ENCODE assay signal across 10 cellular contexts in the genomic region with DNA sequence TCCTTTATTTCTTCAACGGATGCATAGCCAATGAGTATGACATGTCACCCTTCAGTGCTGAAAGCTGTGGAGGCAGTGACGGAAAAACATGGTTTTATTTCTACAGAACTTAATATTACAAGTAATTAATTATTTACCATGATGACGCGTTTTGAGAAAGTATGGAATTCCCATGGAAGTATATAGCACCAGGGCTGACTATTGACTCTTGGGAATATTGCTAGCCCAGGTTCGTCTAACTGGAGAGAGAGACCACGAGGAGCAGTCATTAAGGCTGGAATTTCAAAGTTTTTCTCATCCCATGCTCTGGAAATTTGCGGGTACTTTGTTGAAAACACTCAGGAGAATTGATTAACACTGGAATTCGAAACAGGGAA.
DNase-seq lines count a peak whose midpoint lies in the region; ATAC-seq, FAIRE-seq and TF ChIP-seq lines count a peak whose summit lies in the region.
"Had no signal": no experiment of that assay in that cellular context is flagged by ENCODE, and none has a peak within 500 bp of the region (broad histone marks: within the 10 kb centered on the region; RNA-seq: fewer than 3 reads in every experiment).

No MANE protein-coding gene starts in this region.

- no peak for TF ChIP-seq EP300 in ovary (IDR thresholded peaks at IDR 0.05)

- no peaks in the 10 kb centered on the region for H3K36me3 ChIP-seq in ovary
- H3K36me3 ChIP-seq: neutrophil had no signal

- no peak overlapping the region for H3K27ac ChIP-seq in ovary
- H3K27ac ChIP-seq: neutrophil had no signal

- ATAC-seq in activated T-cell treated with anti-CD3 and anti-CD28 coated beads, Interleukin-2, amount 50 U/mL, for 72 hours (replicated peaks in 1 of 2) = no peak

- H3K27me3 ChIP-seq in ovary = peaks cover 2% of the 10 kb centered on the region

- no peak for TF ChIP-seq POLR2A in ovary (IDR thresholded peaks at IDR 0.05)

- peaks cover 2 to 3% of the 10 kb centered on the region in 2 donors for H3K36me3 Mint-ChIP-seq in activated T-cell treated with anti-CD3 and anti-CD28 coated beads, Interleukin-2, amount 50 U/mL, for 72 hours (ENCODE audit: insufficient read depth in 2 of 2)
- H3K36me3 Mint-ChIP-seq in endothelial cell (ENCODE audit: low read depth, unreplicated experiment) = no peaks in the 10 kb centered on the region
- H3K36me3 Mint-ChIP-seq: CD4-positive, CD25-positive, alpha-beta regulatory T cell had no signal

- H3K9me3 ChIP-seq in ovary = no peaks in the 10 kb centered on the region
- H3K9me3 ChIP-seq: neutrophil had no signal

- peak overlapping the region; percentile 75 to 79 for H3K4me3 Mint-ChIP-seq in activated T-cell treated with anti-CD3 and anti-CD28 coated beads, Interleukin-2, amount 50 U/mL, for 72 hours
- peak overlapping the region; percentile 91 for H3K4me3 Mint-ChIP-seq in endothelial cell (ENCODE audit: unreplicated experiment)

- peaks cover 69% of the 10 kb centered on the region for H3K27me3 Mint-ChIP-seq in activated T-cell treated with anti-CD3 and anti-CD28 coated beads, Interleukin-2, amount 50 U/mL, for 72 hours (ENCODE audit: low read depth)
- peaks cover 10% of the 10 kb centered on the region for H3K27me3 Mint-ChIP-seq in endothelial cell (ENCODE audit: unreplicated experiment)

- no peak for FAIRE-seq in RCC 7860 (lab: Jason Lieb, UNC)

- peak overlapping the region; percentile 54 for H3K4me3 ChIP-seq in retinal pigment epithelial cell (ENCODE audit: low read length)
- no peak overlapping the region for H3K4me3 ChIP-seq in ovary

- TF ChIP-seq CTCF in endothelial cell (IDR thresholded peaks at IDR 0.05; ENCODE audit: unreplicated experiment) (no peak), retinal pigment epithelial cell (conservative IDR thresholded peaks at IDR 0.05; ENCODE audit: low read depth, low read length) (no peak), ovary (IDR thresholded peaks at IDR 0.05) (no peak)

- intact Hi-C loops in ovary (cut with DNase I) = loop anchor here in 1 of 4 donors (5.0 kb wide), 1 partner anchor 1505 kb away; no protein-coding TSS in a partner anchor

- WGBS in ovary, 3 donors = 22 to 26% (median 26%) methylated on average over 8 of the region's 8 CpGs

- H3K9me3 Mint-ChIP-seq in activated T-cell treated with anti-CD3 and anti-CD28 coated beads, Interleukin-2, amount 50 U/mL, for 72 hours = no peaks in the 10 kb centered on the region
- H3K9me3 Mint-ChIP-seq in endothelial cell (ENCODE audit: unreplicated experiment) = no peaks in the 10 kb centered on the region

- H3K4me1 ChIP-seq in ovary (ENCODE audit: insufficient read depth) = no peaks in the 10 kb centered on the region

- peak overlapping the region; percentile 54 for H3K27ac Mint-ChIP-seq in activated T-cell treated with anti-CD3 and anti-CD28 coated beads, Interleukin-2, amount 50 U/mL, for 72 hours
- peak overlapping the region; percentile 62 for H3K27ac Mint-ChIP-seq in endothelial cell (ENCODE audit: unreplicated experiment)
- H3K27ac Mint-ChIP-seq: CD4-positive, CD25-positive, alpha-beta regulatory T cell had no signal

- H3K4me1 Mint-ChIP-seq in activated T-cell treated with anti-CD3 and anti-CD28 coated beads, Interleukin-2, amount 50 U/mL, for 72 hours (ENCODE audit: low read depth) = peaks cover 23% of the 10 kb centered on the region
- H3K4me1 Mint-ChIP-seq in endothelial cell (ENCODE audit: unreplicated experiment) = peaks cover 11% of the 10 kb centered on the region

- DNase-seq in activated T-cell treated with anti-CD3 and anti-CD28 coated beads, Interleukin-2, amount 50 U/mL, for 72 hours = no peak
- DNase-seq in activated T-cell treated with anti-CD3 and anti-CD28 coated beads, Interleukin-2, amount 50 U/mL, for 1 hour = no peak
- DNase-seq in RCC 7860 (ENCODE audit: low spot score) (peak; percentile 32), endothelial cell (ENCODE audit: low spot score) (no peak), retinal pigment epithelial cell (ENCODE audit: low read depth) (no peak), ovary (no peak), hippocampal formation (lab: John Stamatoyannopoulos, UW) (no peak), NCI-H526 (lab: John Stamatoyannopoulos, UW) (no peak)
